ENCODE assay signal across 2 cellular contexts in genomic region chr15:80766275-80766674, GRCh38.
TF ChIP-seq lines count a peak whose summit lies in the region.

No MANE protein-coding gene starts in this region.

TF ChIP-seq in A549, 52 proteins besides CTCF, POLR2A, EP300 and RAD21:
- TF ChIP-seq MAFK (IDR thresholded peaks at IDR 0.05; ENCODE audit: partially characterized antibody) (peak; percentile 66), NFE2L2 (conservative IDR thresholded peaks at IDR 0.05; ENCODE audit: low read length) (peak; percentile 78), NR3C1 (IDR thresholded peaks at IDR 0.05) (no peak), NPAS2 (CRISPR knock-in tag; IDR thresholded peaks at IDR 0.05; ENCODE audit: borderline replicate concordance) (no peak), FOSB (CRISPR knock-in tag; IDR thresholded peaks at IDR 0.05) (no peak)
TF ChIP-seq in A549: peak in this region for 2.

TF ChIP-seq in H1, 55 proteins besides CTCF, POLR2A, EP300 and RAD21:
- TF ChIP-seq BACH1 (IDR thresholded peaks at IDR 0.05; ENCODE audit: low read length), result peak; percentile 85
- TF ChIP-seq BRCA1 (IDR thresholded peaks at IDR 0.05; ENCODE audit: low read depth, low read length), result no peak
TF ChIP-seq in H1: peak in this region for 1.
